Comparison of ENCODE assay signal across 3 cellular contexts in the genomic region with DNA sequence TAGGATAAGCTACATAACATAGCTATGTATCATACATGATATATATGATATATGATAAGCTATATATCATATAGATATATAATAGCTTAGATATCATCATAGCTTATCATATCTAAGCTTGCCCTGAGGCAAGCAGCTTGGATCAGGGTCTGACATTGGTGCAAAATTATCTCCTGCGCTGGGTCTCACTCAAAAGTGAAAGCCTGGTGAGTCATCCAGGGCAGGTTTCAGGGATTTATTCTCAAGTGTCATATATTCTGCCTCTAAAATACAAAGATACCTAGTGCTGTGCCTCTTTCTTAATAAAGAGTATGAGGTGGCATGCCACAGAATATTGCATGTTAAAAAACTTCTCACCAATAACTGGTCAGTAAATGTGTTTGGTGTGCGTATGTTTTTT.
"Had no signal": no experiment of that assay in that cellular context is flagged by ENCODE, and none has a peak within 500 bp of the region (broad histone marks: within the 10 kb centered on the region; RNA-seq: fewer than 3 reads in every experiment).

No MANE protein-coding gene starts in this region.

- ATAC-seq: GM12878 had no signal

- H3K4me3 ChIP-seq: GM12878 had no signal

- DNase-seq: GDM1, GF-D8 had no signal
